Comparison of ENCODE assay signal across 1 cellular context in the genomic region with DNA sequence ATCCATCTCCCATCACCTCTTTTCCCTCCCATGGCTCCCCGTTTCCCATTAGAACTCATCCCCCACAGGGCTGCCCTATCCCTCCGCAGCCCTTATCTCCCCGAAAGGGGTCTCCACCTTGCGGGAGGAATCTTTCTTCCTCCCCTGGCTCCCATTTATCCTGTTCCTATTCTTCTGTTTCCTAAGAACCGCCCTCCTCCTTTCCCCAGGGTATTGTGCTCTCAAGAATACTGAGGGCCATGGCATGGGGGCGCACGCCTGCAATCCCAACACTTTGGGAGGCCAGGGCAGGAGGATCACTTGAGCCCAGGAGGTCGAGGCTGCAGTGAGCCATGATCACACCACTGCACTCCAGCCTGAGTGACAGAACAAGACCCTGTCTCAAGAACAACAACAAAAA.
A peak's percentile ranks its signal among the peaks of the same experiment; 100 is the strongest.
TF ChIP-seq lines count a peak whose summit lies in the region.

No MANE protein-coding gene starts in this region.

TF ChIP-seq in GM12878, 131 proteins besides CTCF, POLR2A, EP300 and RAD21:
- TF ChIP-seq, protein P1, sequence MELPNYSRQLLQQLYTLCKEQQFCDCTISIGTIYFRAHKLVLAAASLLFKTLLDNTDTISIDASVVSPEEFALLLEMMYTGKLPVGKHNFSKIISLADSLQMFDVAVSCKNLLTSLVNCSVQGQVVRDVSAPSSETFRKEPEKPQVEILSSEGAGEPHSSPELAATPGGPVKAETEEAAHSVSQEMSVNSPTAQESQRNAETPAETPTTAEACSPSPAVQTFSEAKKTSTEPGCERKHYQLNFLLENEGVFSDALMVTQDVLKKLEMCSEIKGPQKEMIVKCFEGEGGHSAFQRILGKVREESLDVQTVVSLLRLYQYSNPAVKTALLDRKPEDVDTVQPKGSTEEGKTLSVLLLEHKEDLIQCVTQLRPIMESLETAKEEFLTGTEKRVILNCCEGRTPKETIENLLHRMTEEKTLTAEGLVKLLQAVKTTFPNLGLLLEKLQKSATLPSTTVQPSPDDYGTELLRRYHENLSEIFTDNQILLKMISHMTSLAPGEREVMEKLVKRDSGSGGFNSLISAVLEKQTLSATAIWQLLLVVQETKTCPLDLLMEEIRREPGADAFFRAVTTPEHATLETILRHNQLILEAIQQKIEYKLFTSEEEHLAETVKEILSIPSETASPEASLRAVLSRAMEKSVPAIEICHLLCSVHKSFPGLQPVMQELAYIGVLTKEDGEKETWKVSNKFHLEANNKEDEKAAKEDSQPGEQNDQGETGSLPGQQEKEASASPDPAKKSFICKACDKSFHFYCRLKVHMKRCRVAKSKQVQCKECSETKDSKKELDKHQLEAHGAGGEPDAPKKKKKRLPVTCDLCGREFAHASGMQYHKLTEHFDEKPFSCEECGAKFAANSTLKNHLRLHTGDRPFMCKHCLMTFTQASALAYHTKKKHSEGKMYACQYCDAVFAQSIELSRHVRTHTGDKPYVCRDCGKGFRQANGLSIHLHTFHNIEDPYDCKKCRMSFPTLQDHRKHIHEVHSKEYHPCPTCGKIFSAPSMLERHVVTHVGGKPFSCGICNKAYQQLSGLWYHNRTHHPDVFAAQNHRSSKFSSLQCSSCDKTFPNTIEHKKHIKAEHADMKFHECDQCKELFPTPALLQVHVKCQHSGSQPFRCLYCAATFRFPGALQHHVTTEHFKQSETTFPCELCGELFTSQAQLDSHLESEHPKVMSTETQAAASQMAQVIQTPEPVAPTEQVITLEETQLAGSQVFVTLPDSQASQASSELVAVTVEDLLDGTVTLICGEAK (IDR thresholded peaks at IDR 0.05; ENCODE audit: borderline replicate concordance) = no peak
- TF ChIP-seq MEF2A (IDR thresholded peaks at IDR 0.05; ENCODE audit: insufficient read depth, low read depth, low read length) = no peak
- TF ChIP-seq MTA2 (IDR thresholded peaks at IDR 0.05; ENCODE audit: low read depth) = no peak
- TF ChIP-seq CHD4 (IDR thresholded peaks at IDR 0.05) = no peak
- TF ChIP-seq IKZF2 (IDR thresholded peaks at IDR 0.05) = 0 out of 4 replicates have a peak, but pooled peaks of 1 of the 2 experiments have one; percentile 0
- TF ChIP-seq, protein P2, sequence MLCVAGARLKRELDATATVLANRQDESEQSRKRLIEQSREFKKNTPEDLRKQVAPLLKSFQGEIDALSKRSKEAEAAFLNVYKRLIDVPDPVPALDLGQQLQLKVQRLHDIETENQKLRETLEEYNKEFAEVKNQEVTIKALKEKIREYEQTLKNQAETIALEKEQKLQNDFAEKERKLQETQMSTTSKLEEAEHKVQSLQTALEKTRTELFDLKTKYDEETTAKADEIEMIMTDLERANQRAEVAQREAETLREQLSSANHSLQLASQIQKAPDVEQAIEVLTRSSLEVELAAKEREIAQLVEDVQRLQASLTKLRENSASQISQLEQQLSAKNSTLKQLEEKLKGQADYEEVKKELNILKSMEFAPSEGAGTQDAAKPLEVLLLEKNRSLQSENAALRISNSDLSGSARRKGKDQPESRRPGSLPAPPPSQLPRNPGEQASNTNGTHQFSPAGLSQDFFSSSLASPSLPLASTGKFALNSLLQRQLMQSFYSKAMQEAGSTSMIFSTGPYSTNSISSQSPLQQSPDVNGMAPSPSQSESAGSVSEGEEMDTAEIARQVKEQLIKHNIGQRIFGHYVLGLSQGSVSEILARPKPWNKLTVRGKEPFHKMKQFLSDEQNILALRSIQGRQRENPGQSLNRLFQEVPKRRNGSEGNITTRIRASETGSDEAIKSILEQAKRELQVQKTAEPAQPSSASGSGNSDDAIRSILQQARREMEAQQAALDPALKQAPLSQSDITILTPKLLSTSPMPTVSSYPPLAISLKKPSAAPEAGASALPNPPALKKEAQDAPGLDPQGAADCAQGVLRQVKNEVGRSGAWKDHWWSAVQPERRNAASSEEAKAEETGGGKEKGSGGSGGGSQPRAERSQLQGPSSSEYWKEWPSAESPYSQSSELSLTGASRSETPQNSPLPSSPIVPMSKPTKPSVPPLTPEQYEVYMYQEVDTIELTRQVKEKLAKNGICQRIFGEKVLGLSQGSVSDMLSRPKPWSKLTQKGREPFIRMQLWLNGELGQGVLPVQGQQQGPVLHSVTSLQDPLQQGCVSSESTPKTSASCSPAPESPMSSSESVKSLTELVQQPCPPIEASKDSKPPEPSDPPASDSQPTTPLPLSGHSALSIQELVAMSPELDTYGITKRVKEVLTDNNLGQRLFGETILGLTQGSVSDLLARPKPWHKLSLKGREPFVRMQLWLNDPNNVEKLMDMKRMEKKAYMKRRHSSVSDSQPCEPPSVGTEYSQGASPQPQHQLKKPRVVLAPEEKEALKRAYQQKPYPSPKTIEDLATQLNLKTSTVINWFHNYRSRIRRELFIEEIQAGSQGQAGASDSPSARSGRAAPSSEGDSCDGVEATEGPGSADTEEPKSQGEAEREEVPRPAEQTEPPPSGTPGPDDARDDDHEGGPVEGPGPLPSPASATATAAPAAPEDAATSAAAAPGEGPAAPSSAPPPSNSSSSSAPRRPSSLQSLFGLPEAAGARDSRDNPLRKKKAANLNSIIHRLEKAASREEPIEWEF (IDR thresholded peaks at IDR 0.05; ENCODE audit: insufficient replicate concordance, low read depth, low read length) = no peak
- TF ChIP-seq MTA3 (IDR thresholded peaks at IDR 0.05; ENCODE audit: borderline replicate concordance, low read length) = peak; percentile 70; the same call in 1 of the 2 replicates
- TF ChIP-seq NBN (IDR thresholded peaks at IDR 0.05) = no peak
- TF ChIP-seq PAX5 (IDR thresholded peaks at IDR 0.05; ENCODE audit: borderline replicate concordance, low read depth, low read length) = no peak
- TF ChIP-seq JUNB (IDR thresholded peaks at IDR 0.05) = no peak
- TF ChIP-seq ZNF207 (IDR thresholded peaks at IDR 0.05; ENCODE audit: borderline replicate concordance) = no peak
- TF ChIP-seq SREBF1 (IDR thresholded peaks at IDR 0.05; ENCODE audit: low read length) = no peak
- TF ChIP-seq, protein P3, sequence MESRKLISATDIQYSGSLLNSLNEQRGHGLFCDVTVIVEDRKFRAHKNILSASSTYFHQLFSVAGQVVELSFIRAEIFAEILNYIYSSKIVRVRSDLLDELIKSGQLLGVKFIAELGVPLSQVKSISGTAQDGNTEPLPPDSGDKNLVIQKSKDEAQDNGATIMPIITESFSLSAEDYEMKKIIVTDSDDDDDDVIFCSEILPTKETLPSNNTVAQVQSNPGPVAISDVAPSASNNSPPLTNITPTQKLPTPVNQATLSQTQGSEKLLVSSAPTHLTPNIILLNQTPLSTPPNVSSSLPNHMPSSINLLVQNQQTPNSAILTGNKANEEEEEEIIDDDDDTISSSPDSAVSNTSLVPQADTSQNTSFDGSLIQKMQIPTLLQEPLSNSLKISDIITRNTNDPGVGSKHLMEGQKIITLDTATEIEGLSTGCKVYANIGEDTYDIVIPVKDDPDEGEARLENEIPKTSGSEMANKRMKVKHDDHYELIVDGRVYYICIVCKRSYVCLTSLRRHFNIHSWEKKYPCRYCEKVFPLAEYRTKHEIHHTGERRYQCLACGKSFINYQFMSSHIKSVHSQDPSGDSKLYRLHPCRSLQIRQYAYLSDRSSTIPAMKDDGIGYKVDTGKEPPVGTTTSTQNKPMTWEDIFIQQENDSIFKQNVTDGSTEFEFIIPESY (IDR thresholded peaks at IDR 0.05) = no peak
